ENCODE assay signal across 27 cellular contexts in the genomic region with DNA sequence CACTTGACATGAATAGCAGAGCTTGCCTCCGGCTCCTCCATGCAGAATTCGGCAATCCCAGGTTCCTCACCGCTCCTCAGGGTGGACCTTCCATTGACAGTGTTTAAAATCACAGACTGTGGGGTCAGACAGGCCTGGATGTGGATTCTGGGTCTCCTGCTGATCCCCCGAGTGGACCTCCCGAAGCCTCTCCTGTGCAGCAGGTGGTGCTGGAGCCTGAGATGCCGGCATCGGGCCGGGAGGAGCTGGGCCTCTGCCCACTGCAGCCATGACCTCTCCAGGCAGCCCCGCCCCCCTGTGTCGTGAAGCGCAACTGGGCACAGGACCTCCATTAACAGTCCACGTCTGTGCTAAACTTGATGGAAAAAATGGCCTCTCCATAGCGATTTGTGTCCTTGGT. TPM values are rescaled to one million over a fixed set of nuclear protein-coding genes. Genes with fewer than 3 reads are reported as not detected.
"Had no signal": no experiment of that assay in that cellular context is flagged by ENCODE, and none has a peak within 500 bp of the region (broad histone marks: within the 10 kb centered on the region; RNA-seq: fewer than 3 reads in every experiment).

No MANE protein-coding gene starts in this region.

- H3K4me3 ChIP-seq: esophagus squamous epithelium, hepatocyte, mucosa of descending colon, spleen, stomach had no signal

- H3K9me3 Mint-ChIP-seq: central memory CD8-positive, alpha-beta T cell; effector memory CD8-positive, alpha-beta T cell; nephron progenitor cell had no signal

- H3K9me3 ChIP-seq: esophagus squamous epithelium, mucosa of descending colon, neutrophil, spleen, stomach had no signal

- H3K36me3 ChIP-seq: esophagus squamous epithelium, neutrophil, spleen, stomach had no signal

- H3K27ac Mint-ChIP-seq: nephron progenitor cell had no signal

- H3K79me2 ChIP-seq: hepatocyte had no signal

- DNase-seq: cortex of kidney; effector memory CD8-positive, alpha-beta T cell; esophagus squamous epithelium; foreskin fibroblast; head of caudate nucleus; mammary epithelial cell; mucosa of descending colon; nephron progenitor cell; posterior cingulate gyrus; spleen; stimulated activated CD4-positive, alpha-beta T cell treated with anti-CD3 and anti-CD28 coated beads, Interleukin-15, amount 100 ng/mL, for 24 hours; stimulated activated CD4-positive, alpha-beta T cell treated with anti-CD3 and anti-CD28 coated beads, Interleukin-1b, Interleukin-23, amount 100 ng/mL, for 48 hours; stimulated activated CD4-positive, alpha-beta T cell treated with anti-CD3 and anti-CD28 coated beads, Interleukin-4, amount 100 ng/mL, for 24 hours; stomach; substantia nigra; trophoblast cell had no signal

- ATAC-seq: effector memory CD8-positive, alpha-beta T cell; left lobe of liver; mucosa of descending colon; sciatic nerve had no signal

- H2AFZ ChIP-seq: hepatocyte had no signal

- H3K27me3 Mint-ChIP-seq: central memory CD8-positive, alpha-beta T cell; effector memory CD8-positive, alpha-beta T cell had no signal

- H3K4me2 ChIP-seq: hepatocyte had no signal

- H3K4me3 Mint-ChIP-seq: nephron progenitor cell had no signal

- H3K27ac ChIP-seq: esophagus squamous epithelium, hepatocyte, neutrophil, stomach had no signal

RNA-seq across cellular contexts. Expression of a gene that starts 45.1 kb away (rescaled TPM):
- total RNA-seq: epithelial cell of proximal tubule, esophagus squamous epithelium, hepatocyte, left lobe of liver, lower leg skin, mammary epithelial cell, mucosa of descending colon, osteoblast, pulmonary artery endothelial cell, sciatic nerve, skeletal muscle tissue, spleen, stomach, urinary bladder had no signal
- polyA plus RNA-seq: hepatocyte, mammary epithelial cell, stomach, urinary bladder had no signal
